In the genomic region with DNA sequence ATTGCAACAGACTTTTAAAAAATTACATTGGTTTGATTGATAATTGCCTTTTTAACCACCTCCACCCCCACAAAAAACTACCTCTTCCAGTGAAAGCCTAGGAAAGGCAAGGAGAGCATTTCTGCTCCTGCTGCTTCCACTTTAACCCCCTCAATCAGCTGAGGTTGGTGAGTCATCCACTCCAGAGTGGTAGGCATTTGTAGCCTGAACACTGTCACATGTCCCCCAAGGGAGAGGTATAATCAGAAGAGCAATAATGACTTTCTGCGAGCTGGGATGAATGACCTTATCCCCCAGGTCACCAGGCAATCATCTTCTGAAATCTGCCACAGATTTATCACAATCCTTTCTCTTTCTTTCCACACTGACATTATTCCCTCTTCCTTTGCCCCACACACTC, we compare ENCODE assay signal across 13 cellular contexts.
DNase-seq lines count a peak whose midpoint lies in the region; ATAC-seq and TF ChIP-seq lines count a peak whose summit lies in the region.
"Had no signal": no experiment of that assay in that cellular context is flagged by ENCODE, and none has a peak within 500 bp of the region (broad histone marks: within the 10 kb centered on the region; RNA-seq: fewer than 3 reads in every experiment).

No MANE protein-coding gene starts in this region.

- TF ChIP-seq CTCF in AG10803 (conservative IDR thresholded peaks at IDR 0.05; ENCODE audit: low read length) = no peak

- ATAC-seq in GM18511 (IDR thresholded peaks at IDR 0.05; ENCODE audit: unreplicated experiment) (no peak), GM18502 (IDR thresholded peaks at IDR 0.05; ENCODE audit: poor library complexity, unreplicated experiment) (no peak), GM21825 (IDR thresholded peaks at IDR 0.05; ENCODE audit: unreplicated experiment) (no peak), HG03095 (IDR thresholded peaks at IDR 0.05; ENCODE audit: unreplicated experiment) (no peak)

- no peak overlapping the region for H3K4me3 ChIP-seq in AG10803 (ENCODE audit: low read length)
- H3K4me3 ChIP-seq: SK-N-MC, tibial nerve had no signal

- peak; percentile 9 for DNase-seq in AG10803 (ENCODE audit: low read depth)
- DNase-seq in HCEC 1CT = peak; percentile 23
- DNase-seq in NCI-H69 (lab: John Stamatoyannopoulos, UW) = peak; percentile 77
- peak; percentile 52 for DNase-seq in kidney tubule cell (ENCODE audit: low spot score)
- DNase-seq: foreskin melanocyte, IMR-90, NCI-H146 had no signal

Comparison
In these comparisons a context has a peak if more than half of its experiments do, and no peak if none do; other contexts are left out.
1. DNase-seq: peak in every context shown above with its lines; median percentile 77 in NCI-H69; 52 in kidney tubule cell; 23 in HCEC 1CT; 9 in AG10803.